ENCODE assay signal across 8 cellular contexts in genomic region chr10:124827474-124827873, GRCh38. TPM values are rescaled to one million over a fixed set of nuclear protein-coding genes. Genes with fewer than 3 reads are reported as not detected.
A peak's percentile ranks its signal among the peaks of the same experiment; 100 is the strongest.
DNase-seq lines count a peak whose midpoint lies in the region; ATAC-seq and TF ChIP-seq lines count a peak whose summit lies in the region.

No MANE protein-coding gene starts in this region.

- no peaks in the 10 kb centered on the region for H3K4me1 ChIP-seq in ascending aorta

- H3K4me3 ChIP-seq in ascending aorta, result no peak overlapping the region

- intact Hi-C loops in ascending aorta (cut with DNase I) (loop anchor here (5.0 kb wide), 1 partner anchor 295 kb away; no protein-coding TSS in a partner anchor), left colon (cut with DNase I, micrococcal nuclease) (no loop called here)

- peak; percentile 29 for ATAC-seq in left colon

- DNase-seq in AML-193 (lab: John Stamatoyannopoulos, UW), result peak; percentile 16 to 31
- peak; percentile 29 for DNase-seq in GM20000 (ENCODE audit: low spot score)
- no peak for DNase-seq in ascending aorta (ENCODE audit: low spot score in 2 of 2)
- DNase-seq in left colon, result peak in 1 of 2 donors; percentile 7
- no peak for DNase-seq in activated CD8-positive, alpha-beta memory T cell treated with anti-CD3 and anti-CD28 coated beads, Interleukin-2, amount 50 U/mL, for 4 hours
- no peak for DNase-seq in epidermal melanocyte (ENCODE audit: insufficient read length, low spot score)
- DNase-seq in GOT3 (lab: John Stamatoyannopoulos, UW), result no peak
- no peak for DNase-seq in HPDE6-E6E7 (ENCODE audit: extremely low spot score)

- H3K27me3 ChIP-seq in ascending aorta, result no peaks in the 10 kb centered on the region

- TF ChIP-seq CTCF in GM20000 (IDR thresholded peaks at IDR 0.05; ENCODE audit: extremely low read depth, missing control alignments), result no peak
- peak in 2 of 3 experiments; percentile 12 to 52 for TF ChIP-seq CTCF in ascending aorta (IDR thresholded peaks at IDR 0.05)

- H3K36me3 ChIP-seq in ascending aorta, result peaks cover 50 to 60% of the 10 kb centered on the region in 2 donors

- H3K27ac ChIP-seq in ascending aorta, result no peak overlapping the region

- H3K9me3 ChIP-seq in ascending aorta, result no peaks in the 10 kb centered on the region

RNA-seq across cellular contexts. Expression of gene ABRAXAS2, which starts 25.9 kb away (rescaled TPM):
- 0.85 TPM for total RNA-seq in ascending aorta
- total RNA-seq in left colon, result 10 to 100 TPM; 13.2 to 14.4 TPM

RNA-seq across cellular contexts. Expression of gene EEF1AKMT2, which starts 35.8 kb away (rescaled TPM):
- total RNA-seq in ascending aorta (10.5 TPM), left colon (10 to 100 TPM; 15.6 to 18.0 TPM)

Comparison
In these comparisons a context has a peak if more than half of its experiments do, and no peak if none do; other contexts are left out.
1. DNase-seq: peak in AML-193 (2 of 2) and GM20000 (single experiment); none in ascending aorta (0 of 2), activated CD8-positive, alpha-beta memory T cell treated with anti-CD3 and anti-CD28 coated beads, Interleukin-2, amount 50 U/mL, for 4 hours (single experiment), epidermal melanocyte (single experiment), GOT3 (single experiment) and HPDE6-E6E7 (single experiment).